ENCODE assay signal across 1 cellular context in genomic region chr7:157138424-157139141, GRCh38.
TF ChIP-seq lines count a peak whose summit lies in the region.

Gene UBE3C (plus strand): TSS chr7:157138926. CDS start chr7:157139273, 347 bp downstream.

TF ChIP-seq in HepG2, 621 proteins besides CTCF, POLR2A, EP300 and RAD21 (continued from another document and continues in another):
- TF ChIP-seq TFDP1 (CRISPR knock-in tag; IDR thresholded peaks at IDR 0.05; ENCODE audit: borderline replicate concordance) (peak; percentile 85), FOXA3 (CRISPR knock-in tag; IDR thresholded peaks at IDR 0.05) (no peak), ATF7-NPFF (CRISPR knock-in tag; IDR thresholded peaks at IDR 0.05; ENCODE audit: low read depth) (no peak; the same call in 1 of the 2 replicates), ZBTB40 (IDR thresholded peaks at IDR 0.05) (no peak), ZBTB40 (CRISPR knock-in tag; IDR thresholded peaks at IDR 0.05) (no peak), RARG (CRISPR knock-in tag; IDR thresholded peaks at IDR 0.05; ENCODE audit: low read depth) (no peak), BATF2 (CRISPR knock-in tag; IDR thresholded peaks at IDR 0.05) (no peak), SNAI1 (CRISPR knock-in tag; IDR thresholded peaks at IDR 0.05; ENCODE audit: borderline replicate concordance) (no peak), SRSF9 (IDR thresholded peaks at IDR 0.05; ENCODE audit: borderline replicate concordance, insufficient read depth, low read depth, low read length, poor library complexity, severe bottlenecking) (no peak), ZNF563 (CRISPR knock-in tag; IDR thresholded peaks at IDR 0.05) (peak; percentile 31; the same call in 1 of the 2 replicates), ZNF468 (CRISPR knock-in tag; IDR thresholded peaks at IDR 0.05) (no peak), FOXM1 (CRISPR knock-in tag; IDR thresholded peaks at IDR 0.05) (no peak), RFX3 (CRISPR knock-in tag; IDR thresholded peaks at IDR 0.05) (no peak), ZNF501 (CRISPR knock-in tag; IDR thresholded peaks at IDR 0.05) (no peak), ZNF616 (CRISPR knock-in tag; IDR thresholded peaks at IDR 0.05; ENCODE audit: low read depth) (no peak), GMEB1 (CRISPR knock-in tag; IDR thresholded peaks at IDR 0.05; ENCODE audit: borderline replicate concordance) (peak; percentile 98), ZNF770 (CRISPR knock-in tag; IDR thresholded peaks at IDR 0.05) (peak; percentile 32; the same call in 1 of the 2 replicates), FOSL1 (CRISPR knock-in tag; IDR thresholded peaks at IDR 0.05; ENCODE audit: borderline replicate concordance) (no peak), ZBTB14 (CRISPR knock-in tag; IDR thresholded peaks at IDR 0.05) (peak; percentile 98), RFXANK (CRISPR knock-in tag; IDR thresholded peaks at IDR 0.05) (no peak), BCL3 (CRISPR knock-in tag; IDR thresholded peaks at IDR 0.05) (peak; percentile 65; the same call in 1 of the 2 replicates), ZBTB33 (CRISPR knock-in tag; IDR thresholded peaks at IDR 0.05) (no peak), NCOA2 (CRISPR knock-in tag; IDR thresholded peaks at IDR 0.05) (no peak), CC2D1A (CRISPR knock-in tag; IDR thresholded peaks at IDR 0.05) (no peak), LCORL (IDR thresholded peaks at IDR 0.05) (no peak), LCORL (CRISPR knock-in tag; IDR thresholded peaks at IDR 0.05) (peak; percentile 67; the same call in 1 of the 2 replicates), JUND (CRISPR knock-in tag; IDR thresholded peaks at IDR 0.05) (peak; percentile 69; the same call in 1 of the 2 replicates), CBX5 (CRISPR knock-in tag; IDR thresholded peaks at IDR 0.05; ENCODE audit: borderline replicate concordance) (no peak), ZNF225 (CRISPR knock-in tag; IDR thresholded peaks at IDR 0.05) (no peak), ZNF709 (CRISPR knock-in tag; IDR thresholded peaks at IDR 0.05) (no peak; the same call in none of the 2 replicates), FOXO4 (CRISPR knock-in tag; conservative IDR thresholded peaks at IDR 0.05) (no peak), ZNF562 (CRISPR knock-in tag; IDR thresholded peaks at IDR 0.05; ENCODE audit: borderline replicate concordance) (no peak), ZNF382 (CRISPR knock-in tag; IDR thresholded peaks at IDR 0.05; ENCODE audit: borderline replicate concordance) (no peak), LBX2 (CRISPR knock-in tag; IDR thresholded peaks at IDR 0.05; ENCODE audit: borderline replicate concordance) (no peak; the same call in 1 of the 2 replicates), TSC22D2 (CRISPR knock-in tag; IDR thresholded peaks at IDR 0.05; ENCODE audit: borderline replicate concordance) (no peak)
